In genomic region chr3:146470424-146470990, GRCh38 we compare ENCODE assay signal across 1 cellular context.
TF ChIP-seq lines count a peak whose summit lies in the region.

No MANE protein-coding gene starts in this region.

TF ChIP-seq in GM23338, 12 proteins besides CTCF, POLR2A, EP300 and RAD21 (continued from another document):
- TF ChIP-seq NANOG (IDR thresholded peaks at IDR 0.05; ENCODE audit: borderline replicate concordance): no peak
- no peak for TF ChIP-seq POLR2AphosphoS5 (IDR thresholded peaks at IDR 0.05; ENCODE audit: low read depth)
- TF ChIP-seq ZNF114 (CRISPR knock-in tag; IDR thresholded peaks at IDR 0.05): no peak
- TF ChIP-seq ETS1 (IDR thresholded peaks at IDR 0.05): no peak
- no peak for TF ChIP-seq ZNF331 (CRISPR knock-in tag; IDR thresholded peaks at IDR 0.05; ENCODE audit: low read depth)
- no peak for TF ChIP-seq EZH2phosphoT487 (IDR thresholded peaks at IDR 0.05; ENCODE audit: unreplicated experiment)
- no peak for TF ChIP-seq EZH2 (IDR thresholded peaks at IDR 0.05; ENCODE audit: low read depth, unreplicated experiment)
- TF ChIP-seq JUNB (IDR thresholded peaks at IDR 0.05; ENCODE audit: unreplicated experiment): no peak
- TF ChIP-seq CREB1 (CRISPR knock-in tag; IDR thresholded peaks at IDR 0.05; ENCODE audit: low read depth): no peak
- no peak for TF ChIP-seq STAT1 (IDR thresholded peaks at IDR 0.05; ENCODE audit: unreplicated experiment)
- no peak for TF ChIP-seq ZNF462 (CRISPR knock-in tag; IDR thresholded peaks at IDR 0.05)
